In the genomic region with DNA sequence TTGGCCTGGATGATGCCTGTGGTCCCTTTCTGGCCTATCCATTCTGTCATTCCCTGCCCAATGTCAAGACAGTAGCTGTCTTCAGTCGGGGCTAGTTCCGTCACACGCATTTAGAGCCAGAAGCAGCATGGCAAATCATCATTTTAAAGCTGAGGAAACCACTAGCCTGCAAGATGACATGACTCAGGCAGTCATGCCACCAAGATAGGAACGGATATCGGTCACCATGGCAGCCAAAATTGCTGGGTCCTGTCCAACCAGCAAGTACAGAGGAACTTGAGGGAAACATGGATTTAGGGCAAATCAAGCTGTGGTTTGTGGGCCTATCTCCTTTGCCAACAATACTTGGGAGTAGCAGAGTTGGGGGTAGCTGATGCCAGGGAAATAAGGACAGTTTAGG, we compare ENCODE assay signal across 18 cellular contexts.
A peak's percentile ranks its signal among the peaks of the same experiment; 100 is the strongest.
DNase-seq lines count a peak whose midpoint lies in the region; ATAC-seq and TF ChIP-seq lines count a peak whose summit lies in the region.
"Had no signal": no experiment of that assay in that cellular context is flagged by ENCODE, and none has a peak within 500 bp of the region (broad histone marks: within the 10 kb centered on the region; RNA-seq: fewer than 3 reads in every experiment).

No MANE protein-coding gene starts in this region.

- no peak for TF ChIP-seq CTCF in adrenal gland (IDR thresholded peaks at IDR 0.05)
- TF ChIP-seq CTCF in thoracic aorta (IDR thresholded peaks at IDR 0.05): no peak

- H3K9me3 ChIP-seq in adrenal gland (replicated peaks in 1 of 3) (no peaks in the 10 kb centered on the region), thoracic aorta (no peaks in the 10 kb centered on the region)
- H3K9me3 ChIP-seq: gastrocnemius medialis, sigmoid colon had no signal

- H3K36me3 ChIP-seq in adrenal gland (replicated peaks in 1 of 2) (peaks cover 0 to 4% of the 10 kb centered on the region in 2 donors), thoracic aorta (no peaks in the 10 kb centered on the region)
- H3K36me3 ChIP-seq: gastrocnemius medialis had no signal

- H3K4me3 ChIP-seq in adrenal gland: no peak overlapping the region
- no peak overlapping the region for H3K4me3 ChIP-seq in thoracic aorta
- H3K4me3 ChIP-seq: gastrocnemius medialis, sigmoid colon had no signal

- H3K27me3 ChIP-seq in adrenal gland (no peaks in the 10 kb centered on the region), thoracic aorta (replicated peaks; ENCODE audit: insufficient read depth) (no peaks in the 10 kb centered on the region)
- H3K27me3 ChIP-seq: gastrocnemius medialis, sigmoid colon had no signal

- H3K4me1 ChIP-seq in adrenal gland (replicated peaks in 1 of 2) (peaks cover 16 to 36% of the 10 kb centered on the region in 2 donors), thoracic aorta (ENCODE audit: control insufficient read depth in 1 of 2, low read depth in 2 of 2) (peaks cover 37 to 72% of the 10 kb centered on the region in 2 donors)

- peak; percentile 99 for ATAC-seq in thoracic aorta (ENCODE audit: insufficient number of reproducible peaks, low FRiP score, low read depth)
- ATAC-seq in GM21786 (IDR thresholded peaks at IDR 0.05; ENCODE audit: unreplicated experiment): no peak
- no peak for ATAC-seq in GM21529 (IDR thresholded peaks at IDR 0.05; ENCODE audit: unreplicated experiment)
- ATAC-seq: activated CD8-positive, alpha-beta memory T cell treated with anti-CD3 and anti-CD28 coated beads, Interleukin-2, amount 10 ng/mL, durations not matched to agents 7 days and 5 days; gastrocnemius medialis; naive thymus-derived CD8-positive, alpha-beta T cell had no signal

- intact Hi-C loops in adrenal gland (cut with DNase I): no loop called here

- H3K27ac ChIP-seq in adrenal gland: peak overlapping the region in 1 of 5 donors; percentile 12
- peak overlapping the region in 1 of 2 donors; percentile 54 for H3K27ac ChIP-seq in thoracic aorta
- H3K27ac ChIP-seq: gastrocnemius medialis, sigmoid colon, VCaP had no signal

- 52 to 63% (median 57%) methylated on average over 3 to 5 of the region's 5 CpGs for WGBS in adrenal gland, 4 donors

- no peak for TF ChIP-seq POLR2A in adrenal gland (IDR thresholded peaks at IDR 0.05)

- peak; percentile 82 to 90 for DNase-seq in Kasumi-1 (lab: John Stamatoyannopoulos, UW)
- DNase-seq in adrenal gland: peak; percentile 53 to 87 (median 82)
- DNase-seq in inferior parietal cortex (ENCODE audit: extremely low spot score): peak; percentile 57
- DNase-seq in thoracic aorta (ENCODE audit: low spot score): peak; percentile 53
- DNase-seq in NCI-H1930 (lab: John Stamatoyannopoulos, UW): no peak
- DNase-seq: activated CD8-positive, alpha-beta memory T cell treated with anti-CD3 and anti-CD28 coated beads, Interleukin-2, amount 10 ng/mL, durations not matched to agents 7 days and 5 days; CD8-positive, alpha-beta memory T cell; gastrocnemius medialis; HFFc6; kidney glomerular epithelial cell; naive thymus-derived CD8-positive, alpha-beta T cell; NCI-H1417; NCI-H774; SHP77 treated with DMSO at 0.1 percent for 48 hours; sigmoid colon had no signal

Comparison
In these comparisons a context has a peak if more than half of its experiments do, and no peak if none do; other contexts are left out.
1. DNase-seq: peak in Kasumi-1 (2 of 2), adrenal gland (7 of 7), inferior parietal cortex (single experiment) and thoracic aorta (single experiment); none in NCI-H1930 (0 of 2).